ENCODE assay signal across 28 cellular contexts in genomic region chr2:53173698-53174455, GRCh38.
"Had no signal": no experiment of that assay in that cellular context is flagged by ENCODE, and none has a peak within 500 bp of the region (broad histone marks: within the 10 kb centered on the region; RNA-seq: fewer than 3 reads in every experiment).

No MANE protein-coding gene starts in this region.

- DNase-seq: activated CD4-positive, alpha-beta memory T cell treated with anti-CD3 and anti-CD28 coated beads for 36 hours; activated CD4-positive, alpha-beta T cell treated with anti-CD3 and anti-CD28 coated beads, Interleukin-2, amount 10 ng/mL, durations not matched to agents 24 days and 14 days; activated CD4-positive, CD25-positive, alpha-beta regulatory T cell treated with anti-CD3 and anti-CD28 coated beads, Interleukin-2, amount 50 U/mL, for 72 hours; activated CD8-positive, alpha-beta memory T cell treated with anti-CD3 and anti-CD28 coated beads, Interleukin-2, amount 50 U/mL, for 48 hours; activated gamma-delta T cell; activated naive CD4-positive, alpha-beta T cell treated with anti-CD3 and anti-CD28 coated beads, Interleukin-2, amount 10 ng/mL, durations not matched to agents 7 days and 5 days; activated naive CD8-positive, alpha-beta T cell treated with anti-CD3 and anti-CD28 coated beads, Interleukin-2, amount 10 ng/mL, durations not matched to agents 7 days and 5 days; activated T-cell treated with anti-CD3 and anti-CD28 coated beads, Interleukin-2, amount 50 U/mL, for 24 hours; amniotic stem cell; brain microvascular endothelial cell; caudate nucleus; foreskin fibroblast; head of caudate nucleus; hippocampal formation; mucosa of descending colon; posterior cingulate gyrus; right lobe of liver; stimulated activated CD4-positive, alpha-beta T cell treated with anti-CD3 and anti-CD28 coated beads, Interleukin-12 subunit alpha, Interleukin-12 subunit beta, amount 100 ng/mL, for 4 hours; stimulated activated CD4-positive, alpha-beta T cell treated with anti-CD3 and anti-CD28 coated beads, Interleukin-4, amount 100 ng/mL, for 1 hour; T-helper 9 cell; uterus; WERI-Rb-1 had no signal

- H3K27ac ChIP-seq: brain microvascular endothelial cell, right lobe of liver, thoracic aorta, uterus, WERI-Rb-1 had no signal

- H3K27ac Mint-ChIP-seq: activated CD4-positive, alpha-beta memory T cell treated with anti-CD3 and anti-CD28 coated beads for 36 hours; activated CD4-positive, alpha-beta T cell treated with anti-CD3 and anti-CD28 coated beads, Interleukin-2, amount 10 ng/mL, durations not matched to agents 24 days and 14 days; activated naive CD4-positive, alpha-beta T cell treated with anti-CD3 and anti-CD28 coated beads, Interleukin-2, amount 10 ng/mL, durations not matched to agents 7 days and 5 days; activated naive CD8-positive, alpha-beta T cell treated with anti-CD3 and anti-CD28 coated beads, Interleukin-2, amount 10 ng/mL, durations not matched to agents 7 days and 5 days; activated T-cell treated with anti-CD3 and anti-CD28 coated beads, Interleukin-2, amount 50 U/mL, for 24 hours; natural killer cell treated with Interleukin-12 subunit alpha and Interleukin-12 subunit beta and Interleukin-15 and Interleukin-18, amount 100 ng/mL, for 72 hours; stimulated activated effector memory CD8-positive, alpha-beta T cell treated with anti-CD3 and anti-CD28 coated beads, Interleukin-12 subunit alpha, Interleukin-12 subunit beta, amount 100 ng/mL, for 72 hours; stimulated activated naive CD8-positive, alpha-beta T cell treated with anti-CD3 and anti-CD28 coated beads, Interleukin-15, Interleukin-2, amounts not matched to agents 100 ng/mL and 50 ng/mL, for 24 hours; type B pancreatic cell had no signal

- H3K9me3 ChIP-seq: mucosa of descending colon, right lobe of liver, thoracic aorta, uterus had no signal

- H3K4me1 ChIP-seq: right lobe of liver, uterus had no signal

- H3K4me1 Mint-ChIP-seq: activated CD4-positive, alpha-beta T cell treated with anti-CD3 and anti-CD28 coated beads, Interleukin-2, amount 10 ng/mL, durations not matched to agents 24 days and 14 days; activated naive CD4-positive, alpha-beta T cell treated with anti-CD3 and anti-CD28 coated beads, Interleukin-2, amount 10 ng/mL, durations not matched to agents 7 days and 5 days; activated naive CD8-positive, alpha-beta T cell treated with anti-CD3 and anti-CD28 coated beads, Interleukin-2, amount 10 ng/mL, durations not matched to agents 7 days and 5 days; stimulated activated effector memory CD8-positive, alpha-beta T cell treated with anti-CD3 and anti-CD28 coated beads, Interleukin-12 subunit alpha, Interleukin-12 subunit beta, amount 100 ng/mL, for 72 hours had no signal

- ATAC-seq: esophagus mucosa; mucosa of descending colon; natural killer cell treated with Interleukin-12 subunit alpha and Interleukin-12 subunit beta and Interleukin-15 and Interleukin-18, amount 100 ng/mL, for 72 hours; right lobe of liver; stimulated activated effector memory CD8-positive, alpha-beta T cell treated with anti-CD3 and anti-CD28 coated beads, Interleukin-12 subunit alpha, Interleukin-12 subunit beta, amount 100 ng/mL, for 72 hours had no signal

- H3K27me3 Mint-ChIP-seq: activated CD4-positive, alpha-beta memory T cell treated with anti-CD3 and anti-CD28 coated beads for 36 hours; activated CD4-positive, alpha-beta T cell treated with anti-CD3 and anti-CD28 coated beads, Interleukin-2, amount 10 ng/mL, durations not matched to agents 24 days and 14 days; activated naive CD4-positive, alpha-beta T cell treated with anti-CD3 and anti-CD28 coated beads, Interleukin-2, amount 10 ng/mL, durations not matched to agents 7 days and 5 days; activated naive CD8-positive, alpha-beta T cell treated with anti-CD3 and anti-CD28 coated beads, Interleukin-2, amount 10 ng/mL, durations not matched to agents 7 days and 5 days; activated T-cell treated with anti-CD3 and anti-CD28 coated beads, Interleukin-2, amount 50 U/mL, for 24 hours; natural killer cell treated with Interleukin-12 subunit alpha and Interleukin-12 subunit beta and Interleukin-15 and Interleukin-18, amount 100 ng/mL, for 72 hours; stimulated activated naive CD8-positive, alpha-beta T cell treated with anti-CD3 and anti-CD28 coated beads, Interleukin-15, Interleukin-2, amounts not matched to agents 100 ng/mL and 50 ng/mL, for 24 hours; type B pancreatic cell had no signal

- H3K4me3 Mint-ChIP-seq: activated CD4-positive, alpha-beta memory T cell treated with anti-CD3 and anti-CD28 coated beads for 36 hours; activated CD4-positive, alpha-beta T cell treated with anti-CD3 and anti-CD28 coated beads, Interleukin-2, amount 10 ng/mL, durations not matched to agents 24 days and 14 days; activated naive CD4-positive, alpha-beta T cell treated with anti-CD3 and anti-CD28 coated beads, Interleukin-2, amount 10 ng/mL, durations not matched to agents 7 days and 5 days; activated naive CD8-positive, alpha-beta T cell treated with anti-CD3 and anti-CD28 coated beads, Interleukin-2, amount 10 ng/mL, durations not matched to agents 7 days and 5 days; activated T-cell treated with anti-CD3 and anti-CD28 coated beads, Interleukin-2, amount 50 U/mL, for 24 hours; natural killer cell treated with Interleukin-12 subunit alpha and Interleukin-12 subunit beta and Interleukin-15 and Interleukin-18, amount 100 ng/mL, for 72 hours; stimulated activated effector memory CD8-positive, alpha-beta T cell treated with anti-CD3 and anti-CD28 coated beads, Interleukin-12 subunit alpha, Interleukin-12 subunit beta, amount 100 ng/mL, for 72 hours; stimulated activated naive CD8-positive, alpha-beta T cell treated with anti-CD3 and anti-CD28 coated beads, Interleukin-15, Interleukin-2, amounts not matched to agents 100 ng/mL and 50 ng/mL, for 24 hours; type B pancreatic cell had no signal

- H3K9me3 Mint-ChIP-seq: activated CD4-positive, alpha-beta memory T cell treated with anti-CD3 and anti-CD28 coated beads for 36 hours; activated CD4-positive, alpha-beta T cell treated with anti-CD3 and anti-CD28 coated beads, Interleukin-2, amount 10 ng/mL, durations not matched to agents 24 days and 14 days; activated T-cell treated with anti-CD3 and anti-CD28 coated beads, Interleukin-2, amount 50 U/mL, for 24 hours; stimulated activated naive CD8-positive, alpha-beta T cell treated with anti-CD3 and anti-CD28 coated beads, Interleukin-15, Interleukin-2, amounts not matched to agents 100 ng/mL and 50 ng/mL, for 24 hours; type B pancreatic cell had no signal

- H3K27me3 ChIP-seq: brain microvascular endothelial cell, right lobe of liver, uterus had no signal

- H3K36me3 ChIP-seq: brain microvascular endothelial cell, right lobe of liver, thoracic aorta, uterus, WERI-Rb-1 had no signal

- H3K36me3 Mint-ChIP-seq: activated CD4-positive, alpha-beta memory T cell treated with anti-CD3 and anti-CD28 coated beads for 36 hours; activated naive CD4-positive, alpha-beta T cell treated with anti-CD3 and anti-CD28 coated beads, Interleukin-2, amount 10 ng/mL, durations not matched to agents 7 days and 5 days; activated naive CD8-positive, alpha-beta T cell treated with anti-CD3 and anti-CD28 coated beads, Interleukin-2, amount 10 ng/mL, durations not matched to agents 7 days and 5 days; natural killer cell treated with Interleukin-12 subunit alpha and Interleukin-12 subunit beta and Interleukin-15 and Interleukin-18, amount 100 ng/mL, for 72 hours; stimulated activated effector memory CD8-positive, alpha-beta T cell treated with anti-CD3 and anti-CD28 coated beads, Interleukin-12 subunit alpha, Interleukin-12 subunit beta, amount 100 ng/mL, for 72 hours; type B pancreatic cell had no signal

- H3K4me3 ChIP-seq: mucosa of descending colon, right lobe of liver, thoracic aorta, uterus had no signal
